ENCODE assay signal across 24 cellular contexts in the genomic region with DNA sequence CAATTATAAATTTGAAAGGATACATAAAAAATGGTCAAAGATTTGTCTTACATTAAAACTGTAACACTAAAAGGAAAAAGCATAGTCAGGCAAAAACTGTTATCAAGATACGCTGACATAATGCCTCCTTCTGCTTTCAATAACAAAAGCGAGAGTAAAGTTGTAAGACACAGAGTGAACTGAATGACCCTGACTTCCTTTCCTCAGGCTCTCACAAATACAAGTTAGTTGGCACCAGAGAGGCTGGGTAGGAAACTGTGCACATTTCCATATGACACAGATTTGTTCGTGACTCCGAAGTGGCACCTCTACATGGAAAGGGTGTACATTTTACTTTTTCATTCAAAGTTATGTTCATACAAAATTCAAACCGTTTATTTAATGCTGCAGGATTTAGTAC. TPM values are rescaled to one million over a fixed set of nuclear protein-coding genes. Genes with fewer than 3 reads are reported as not detected.
DNase-seq lines count a peak whose midpoint lies in the region; ATAC-seq, FAIRE-seq and TF ChIP-seq lines count a peak whose summit lies in the region.
"Had no signal": no experiment of that assay in that cellular context is flagged by ENCODE, and none has a peak within 500 bp of the region (broad histone marks: within the 10 kb centered on the region; RNA-seq: fewer than 3 reads in every experiment).

No MANE protein-coding gene starts in this region.

- H3K36me3 ChIP-seq in liver (ENCODE audit: control insufficient read depth in 4 of 4, insufficient read depth in 3 of 4, low read depth in 1 of 4, low read length in 3 of 4), result no peaks in the 10 kb centered on the region
- no peaks in the 10 kb centered on the region for H3K36me3 ChIP-seq in HepG2 (replicated peaks in 1 of 2; ENCODE audit: control insufficient read depth in 1 of 2, insufficient read depth in 2 of 2, low read length in 2 of 2)
- no peaks in the 10 kb centered on the region for H3K36me3 ChIP-seq in endothelial cell of umbilical vein (ENCODE audit: control insufficient read depth in 2 of 2, extremely low read depth in 1 of 2, insufficient read depth in 2 of 2, low read length in 2 of 2)

- no peak overlapping the region for H3K4me3 Mint-ChIP-seq in CD14-positive monocyte
- H3K4me3 Mint-ChIP-seq: CD4-positive, CD25-positive, alpha-beta regulatory T cell; CD8-positive, alpha-beta T cell had no signal

- no peaks in the 10 kb centered on the region for H4K20me1 ChIP-seq in HepG2 (ENCODE audit: insufficient read depth, low read length)
- H4K20me1 ChIP-seq in endothelial cell of umbilical vein (replicated peaks; ENCODE audit: control insufficient read depth, extremely low read depth, insufficient read depth, low read length), result no peaks in the 10 kb centered on the region

- TF ChIP-seq POLR2A in HepG2 (IDR thresholded peaks at IDR 0.05; ENCODE audit: insufficient read depth in 1 of 2, low read depth in 2 of 2, low read length in 2 of 2), result no peak
- no peak for TF ChIP-seq POLR2A in endothelial cell of umbilical vein (IDR thresholded peaks at IDR 0.05; ENCODE audit: low read depth, low read length)

- BruUV-seq in HepG2 (replicated peaks; lab: Mats Ljungman, UMichigan) (no TSS peak), endothelial cell of umbilical vein (replicated peaks; lab: Mats Ljungman, UMichigan) (no TSS peak)

- CTCF ChIA-PET in HepG2 (lab: Yijun Ruan, JAX; ENCODE audit: low intra/inter-chr PET ratio, low total read pairs), result no interaction called here
- CTCF ChIA-PET in endothelial cell of umbilical vein (lab: Charles Lee), result no interaction called here

- H3K9me1 ChIP-seq in endothelial cell of umbilical vein (replicated peaks; ENCODE audit: control insufficient read depth, extremely low read depth, insufficient read depth, low read length), result no peaks in the 10 kb centered on the region

- TF ChIP-seq RAD21 in liver (IDR thresholded peaks at IDR 0.05) (no peak), HepG2 (CRISPR knock-in tag; IDR thresholded peaks at IDR 0.05) (no peak)

- dilution Hi-C loops in endothelial cell of umbilical vein (cut with MboI; ENCODE audit: extremely low pct_ligation_motif_present, low sequenced_read_pairs), result no loop called here

- no peaks in the 10 kb centered on the region for H3K9me3 Mint-ChIP-seq in CD14-positive monocyte
- H3K9me3 Mint-ChIP-seq: CD4-positive, CD25-positive, alpha-beta regulatory T cell; CD8-positive, alpha-beta T cell had no signal

- TF ChIP-seq CTCF in liver (IDR thresholded peaks at IDR 0.05; ENCODE audit: low read depth, low read length, missing input control) (no peak), HepG2 (CRISPR knock-in tag; IDR thresholded peaks at IDR 0.05) (no peak), endothelial cell of umbilical vein (IDR thresholded peaks at IDR 0.05; ENCODE audit: extremely low read depth in 1 of 2, insufficient read depth in 1 of 2, low read depth in 1 of 2, low read length in 2 of 2) (no peak), CD14-positive monocyte (IDR thresholded peaks at IDR 0.05) (no peak)

- H3K4me1 Mint-ChIP-seq in CD14-positive monocyte, result no peaks in the 10 kb centered on the region
- H3K4me1 Mint-ChIP-seq: CD4-positive, CD25-positive, alpha-beta regulatory T cell had no signal

- H3K27ac ChIP-seq in liver (ENCODE audit: low read depth in 1 of 2, low read length in 2 of 2), result no peak overlapping the region
- no peak overlapping the region for H3K27ac ChIP-seq in HepG2 (ENCODE audit: extremely low read length, insufficient read depth, low read length)
- no peak overlapping the region for H3K27ac ChIP-seq in endothelial cell of umbilical vein (ENCODE audit: insufficient read depth, low read depth, low read length)
- H3K27ac ChIP-seq: 22Rv1 had no signal

- H3K4me1 ChIP-seq in liver (ENCODE audit: control insufficient read depth in 4 of 4, insufficient read depth in 4 of 4, low read length in 3 of 4) (no peaks in the 10 kb centered on the region), HepG2 (ENCODE audit: insufficient read depth, low read length) (no peaks in the 10 kb centered on the region), endothelial cell of umbilical vein (ENCODE audit: control insufficient read depth, extremely low read depth, insufficient read depth, low read length) (no peaks in the 10 kb centered on the region)
- H3K4me1 ChIP-seq: Caco-2 had no signal

- no peak for TF ChIP-seq EP300 in HepG2 (IDR thresholded peaks at IDR 0.05; ENCODE audit: low read depth in 2 of 2, low read length in 2 of 2)
- TF ChIP-seq EP300 in HepG2 (CRISPR knock-in tag; IDR thresholded peaks at IDR 0.05; ENCODE audit: borderline replicate concordance), result no peak

- no peak overlapping the region for H3K4me2 ChIP-seq in HepG2 (ENCODE audit: low read depth, low read length)
- H3K4me2 ChIP-seq in endothelial cell of umbilical vein (ENCODE audit: insufficient read depth, low read length), result no peak overlapping the region

- in situ Hi-C loops in HepG2 (cut with HindIII; ENCODE audit: extremely low pct_ligation_motif_present, low pct_unique_long_range_greater_than_20kb), result no loop called here

- no peak for FAIRE-seq in HepG2 (lab: Jason Lieb, UNC)
- FAIRE-seq in endothelial cell of umbilical vein (lab: Jason Lieb, UNC), result no peak
- FAIRE-seq in HTR-8/SVneo (lab: Jason Lieb, UNC), result no peak
- FAIRE-seq: A204.1, G401.6, GM12892, GM19239 had no signal

- H3K9ac ChIP-seq in liver (ENCODE audit: low read depth in 1 of 2, low read length in 2 of 2), result no peak overlapping the region
- no peak overlapping the region for H3K9ac ChIP-seq in HepG2 (ENCODE audit: insufficient read depth, low read depth, low read length)
- H3K9ac ChIP-seq in endothelial cell of umbilical vein (replicated peaks; ENCODE audit: extremely low read depth, insufficient read depth, low read length), result no peak overlapping the region

- no peaks in the 10 kb centered on the region for H3K36me3 Mint-ChIP-seq in CD14-positive monocyte
- H3K36me3 Mint-ChIP-seq: CD4-positive, CD25-positive, alpha-beta regulatory T cell; CD8-positive, alpha-beta T cell had no signal

- H3K27me3 ChIP-seq in liver (ENCODE audit: control insufficient read depth in 4 of 4, insufficient read depth in 4 of 4, low read length in 3 of 4), result no peaks in the 10 kb centered on the region
- no peaks in the 10 kb centered on the region; a peak in 1 of 5 replicates for H3K27me3 ChIP-seq in HepG2 (ENCODE audit: control insufficient read depth in 1 of 2, insufficient read depth in 2 of 2, low read length in 2 of 2)
- H3K27me3 ChIP-seq in endothelial cell of umbilical vein (ENCODE audit: control insufficient read depth in 2 of 2, insufficient read depth in 2 of 2, low read length in 2 of 2), result no peaks in the 10 kb centered on the region

- H3K9me3 ChIP-seq in liver (ENCODE audit: control insufficient read depth in 4 of 4, low read length in 3 of 4) (no peaks in the 10 kb centered on the region), HepG2 (ENCODE audit: low read length) (no peaks in the 10 kb centered on the region), endothelial cell of umbilical vein (replicated peaks; ENCODE audit: control insufficient read depth, insufficient read depth, low read length) (no peaks in the 10 kb centered on the region)
- H3K9me3 ChIP-seq: Caco-2 had no signal

- no peak for ATAC-seq in HepG2
- peak; percentile 50 for ATAC-seq in HG03432 (IDR thresholded peaks at IDR 0.05; ENCODE audit: unreplicated experiment)
- ATAC-seq: CD8-positive, alpha-beta T cell had no signal

- no peak overlapping the region for H3K27ac Mint-ChIP-seq in CD14-positive monocyte
- H3K27ac Mint-ChIP-seq: CD4-positive, CD25-positive, alpha-beta regulatory T cell; CD8-positive, alpha-beta T cell had no signal

- WGBS in liver, result 73% methylated on average over 5 of the region's 5 CpGs
- WGBS in HepG2 (ENCODE audit: low lambda C conversion rate), result 42% methylated on average over 5 of the region's 5 CpGs

- DNase-seq in HepG2 (ENCODE audit: low spot score) (no peak), endothelial cell of umbilical vein (ENCODE audit: low read depth, low spot score) (peak; percentile 7), NCI-H226 (no peak), CD14-positive monocyte (ENCODE audit: low spot score) (no peak), HTR-8/SVneo (ENCODE audit: insufficient read length, low spot score) (no peak)
- no peak for DNase-seq in activated T-cell treated with anti-CD3 and anti-CD28 coated beads, Interleukin-2, amount 50 U/mL, for 1 hour
- DNase-seq: ACHN; AML-193; C1 segment of cervical spinal cord; Caco-2; CD4-positive, CD25-positive, alpha-beta regulatory T cell; CD8-positive, alpha-beta T cell; DMS153; DND-41; GOT3; H7; HCEC 1CT had no signal

- H3K4me3 ChIP-seq in liver (ENCODE audit: low read depth in 1 of 3, low read length in 3 of 3) (no peak overlapping the region), HepG2 (replicated peaks in 1 of 3; ENCODE audit: insufficient read depth in 1 of 3, low read depth in 2 of 3, low read length in 3 of 3) (no peak overlapping the region), endothelial cell of umbilical vein (replicated peaks in 1 of 3; ENCODE audit: insufficient read depth in 1 of 3, low read depth in 1 of 3, low read length in 3 of 3) (no peak overlapping the region)

- H3K27me3 Mint-ChIP-seq in CD14-positive monocyte (ENCODE audit: low read depth in 3 of 3), result peaks cover 0 to 3% (median 0%) of the 10 kb centered on the region in 3 donors

- no peak overlapping the region for H2AFZ ChIP-seq in HepG2 (ENCODE audit: low read length)
- no peak overlapping the region for H2AFZ ChIP-seq in endothelial cell of umbilical vein (ENCODE audit: low read depth, low read length)

- POLR2A ChIA-PET in HepG2 (lab: Yijun Ruan, JAX), result no interaction called here
- POLR2A ChIA-PET in endothelial cell of umbilical vein (lab: Charles Lee), result no interaction called here

- H3K79me2 ChIP-seq in HepG2 (ENCODE audit: insufficient read depth, low read length), result no peaks in the 10 kb centered on the region
- no peaks in the 10 kb centered on the region for H3K79me2 ChIP-seq in endothelial cell of umbilical vein (ENCODE audit: control insufficient read depth, insufficient read depth, low read length)

- intact Hi-C loops in HepG2 (cut with micrococcal nuclease; ENCODE audit: unreplicated experiment), result no loop called here
- intact Hi-C loops in endothelial cell of umbilical vein (cut with micrococcal nuclease), result no loop called here
- intact Hi-C loops in CD14-positive monocyte (cut with micrococcal nuclease), result no loop called here

RNA-seq across cellular contexts. Expression of a gene that starts 15.4 kb away (rescaled TPM):
- total RNA-seq in liver, result 1 to 10 TPM in 1 of 2 donors, under 1 TPM in 1; 0.05 to 3.3 TPM
- 1 to 10 TPM in 1 of 2 donors, under 1 TPM in 1; 0.33 to 1.8 TPM for polyA plus RNA-seq in liver
- not detected in 2 replicates for total RNA-seq in HepG2 (2016; rRNA removed; fragmentation: Illumina TruSeq; extraction: Trizol)
- not detected in 2 replicates for total RNA-seq in HepG2 (2016; cell fraction: cytosol; rRNA removed; fragmentation: Illumina TruSeq; extraction: Trizol; ENCODE audit: low read depth)
- not detected in 2 replicates for total RNA-seq in HepG2 (2016; cell fraction: insoluble cytoplasmic fraction; rRNA removed; fragmentation: Illumina TruSeq; extraction: Trizol)
- not detected in 2 replicates for total RNA-seq in HepG2 (2016; cell fraction: membrane; rRNA removed; fragmentation: Illumina TruSeq; extraction: Trizol)
- total RNA-seq in HepG2 (2016; cell fraction: nucleus; rRNA removed; fragmentation: Illumina TruSeq; extraction: Trizol), result not detected in 2 replicates
- polyA plus RNA-seq in HepG2 (2011; rRNA removed), result not detected in 2 replicates
- not detected in 2 replicates for polyA plus RNA-seq in HepG2 (2011; cell fraction: cytosol; rRNA removed)
- polyA plus RNA-seq in HepG2 (2011; cell fraction: nucleus; rRNA removed), result not detected in 2 replicates
- polyA plus RNA-seq in HepG2 (2012), result not detected in 2 replicates
- polyA plus RNA-seq in HepG2 (2016; cell fraction: cytosol; fragmentation: Illumina TruSeq; extraction: Trizol; ENCODE audit: low read depth), result not detected in 2 replicates
- polyA plus RNA-seq in HepG2 (2016; cell fraction: insoluble cytoplasmic fraction; fragmentation: Illumina TruSeq; extraction: Trizol; ENCODE audit: low read depth), result not detected in 2 replicates
- not detected in 2 replicates for polyA plus RNA-seq in HepG2 (2016; cell fraction: membrane; fragmentation: Illumina TruSeq; extraction: Trizol; ENCODE audit: low read depth)
- not detected in 2 replicates for polyA plus RNA-seq in HepG2 (2016; cell fraction: nucleus; fragmentation: Illumina TruSeq; extraction: Trizol; ENCODE audit: insufficient read depth, low read depth)
- not detected in 2 replicates for polyA minus RNA-seq in HepG2 (2011; rRNA and poly(A)+ RNA removed; ENCODE audit: low replicate concordance)
- not detected in 2 replicates for polyA minus RNA-seq in HepG2 (2011; cell fraction: cytosol; rRNA and poly(A)+ RNA removed)
- not detected in 2 replicates for polyA minus RNA-seq in HepG2 (2011; cell fraction: nucleus; rRNA and poly(A)+ RNA removed)
- total RNA-seq in endothelial cell of umbilical vein, result not detected in 2 replicates
- not detected in 2 replicates for polyA plus RNA-seq in endothelial cell of umbilical vein
- polyA plus RNA-seq in endothelial cell of umbilical vein (2011; cell fraction: cytosol; rRNA removed), result not detected in 2 replicates
- polyA plus RNA-seq in endothelial cell of umbilical vein (2011; cell fraction: nucleus; rRNA removed), result not detected in 2 replicates
- 0.05 and 0.29 TPM in 2 replicates for polyA plus RNA-seq in endothelial cell of umbilical vein (2012)
- polyA minus RNA-seq in endothelial cell of umbilical vein, result not detected in 2 replicates
- not detected for polyA minus RNA-seq in endothelial cell of umbilical vein (2011; cell fraction: cytosol; rRNA and poly(A)+ RNA removed)
- polyA minus RNA-seq in endothelial cell of umbilical vein (2011; cell fraction: nucleus; rRNA and poly(A)+ RNA removed), result not detected in 2 replicates
- not detected for polyA plus RNA-seq in CD14-positive monocyte
- total RNA-seq: Caco-2; CD4-positive, CD25-positive, alpha-beta regulatory T cell; CD8-positive, alpha-beta T cell had no signal
